ENCODE assay signal across 6 cellular contexts in genomic region chr13:85284349-85284748, GRCh38.
"Had no signal": no experiment of that assay in that cellular context is flagged by ENCODE, and none has a peak within 500 bp of the region (broad histone marks: within the 10 kb centered on the region; RNA-seq: fewer than 3 reads in every experiment).

No MANE protein-coding gene starts in this region.

- H3K27ac Mint-ChIP-seq: IgD-negative memory B cell had no signal

- H3K36me3 Mint-ChIP-seq: IgD-negative memory B cell had no signal

- H3K27me3 Mint-ChIP-seq: IgD-negative memory B cell had no signal

- H3K4me3 ChIP-seq: K562 had no signal

- H3K27ac ChIP-seq: HL-60 had no signal

- ATAC-seq: HepG2, K562 had no signal

- DNase-seq: KBM-7, KG1 had no signal

- H3K4me3 Mint-ChIP-seq: IgD-negative memory B cell had no signal
